Comparison of ENCODE assay signal across 23 cellular contexts in the genomic region with DNA sequence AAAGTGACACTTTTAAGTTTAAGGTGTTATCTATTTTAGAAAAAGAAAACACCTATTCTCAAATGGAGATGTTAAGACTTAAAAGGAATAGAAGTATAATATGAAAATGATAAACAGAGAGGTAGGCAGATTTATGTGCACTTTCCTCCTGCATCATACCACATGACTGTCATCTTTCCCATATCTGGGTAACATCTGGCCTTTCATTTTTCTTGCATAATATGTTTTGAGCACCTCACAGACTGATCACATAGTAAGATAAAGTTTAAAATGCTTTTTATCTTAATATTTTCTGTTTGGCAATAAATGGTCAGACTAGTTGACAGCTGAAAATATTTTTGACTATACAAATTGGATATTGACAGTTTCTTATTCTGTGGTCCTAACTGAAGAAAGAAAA.
"Had no signal": no experiment of that assay in that cellular context is flagged by ENCODE, and none has a peak within 500 bp of the region (broad histone marks: within the 10 kb centered on the region; RNA-seq: fewer than 3 reads in every experiment).

No MANE protein-coding gene starts in this region.

- H3K9ac ChIP-seq: KMS-11 had no signal

- DNase-seq: Karpas-422, KBM-7, MM.1S, MV-4-11, NCI-H1092, NCI-H1105, NCI-H1417 treated with DMSO at 0.1 percent for 48 hours, NCI-H1436 treated with DMSO at 0.1 percent for 48 hours, NCI-H2029, NCI-H2081, NCI-H345, NCI-H446, NCI-H524 treated with DMSO at 0.1 percent for 48 hours, NCI-H82, PC-3, Peyer's patch, Right ventricle myocardium superior, RPMI8226, SHP77 treated with DMSO at 0.1 percent for 48 hours, T-cell had no signal

- H3K27me3 ChIP-seq: Peyer's patch, SJSA1 had no signal

- H3K4me1 ChIP-seq: Peyer's patch, SJSA1 had no signal

- H3K4me2 ChIP-seq: KMS-11 had no signal

- H3K4me3 ChIP-seq: Peyer's patch, SJSA1, SK-N-MC had no signal

- H3K27ac ChIP-seq: KMS-11, Peyer's patch, SJSA1, SK-N-MC had no signal

- ATAC-seq: PC-3, T-cell had no signal

- H3K36me3 ChIP-seq: Peyer's patch, SJSA1 had no signal

- H3K9me3 ChIP-seq: Peyer's patch had no signal
